In the genomic region with DNA sequence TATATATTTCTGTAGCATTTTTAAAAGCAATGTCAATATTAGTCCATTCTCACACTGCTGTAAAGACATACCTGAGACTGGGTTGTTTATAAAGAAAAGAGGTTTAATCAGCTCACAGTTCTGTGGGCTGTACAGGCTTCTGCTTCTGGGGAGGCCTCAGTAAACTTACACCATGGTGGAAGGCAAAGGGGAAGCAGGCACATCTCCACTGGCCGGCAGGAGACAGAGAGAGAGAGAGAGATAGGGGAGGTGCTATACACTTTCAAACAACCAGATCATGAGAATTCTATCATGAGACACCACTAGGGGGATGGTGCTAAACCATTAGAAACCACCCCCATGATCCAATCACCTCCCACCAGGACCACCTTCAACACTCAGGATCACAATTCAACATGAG, we compare ENCODE assay signal across 23 cellular contexts.
A peak's percentile ranks its signal among the peaks of the same experiment; 100 is the strongest.
DNase-seq lines count a peak whose midpoint lies in the region; ATAC-seq and TF ChIP-seq lines count a peak whose summit lies in the region.
"Had no signal": no experiment of that assay in that cellular context is flagged by ENCODE, and none has a peak within 500 bp of the region (broad histone marks: within the 10 kb centered on the region; RNA-seq: fewer than 3 reads in every experiment).

No MANE protein-coding gene starts in this region.

- peaks cover 6% of the 10 kb centered on the region; the same call in 1 of the 2 replicates for H3K9me3 ChIP-seq in DOHH2 (ENCODE audit: control insufficient read depth, insufficient read depth, low read length)
- H3K9me3 ChIP-seq: prostate gland, tibial artery had no signal

- H3F3A ChIP-seq in DOHH2 (ENCODE audit: control insufficient read depth, insufficient read depth): no peaks in the 10 kb centered on the region

- TF ChIP-seq CTCF in DOHH2 (IDR thresholded peaks at IDR 0.05; ENCODE audit: low read depth, low read length, poor library complexity, severe bottlenecking): peak; percentile 22

- DNase-seq in DMS53 (lab: John Stamatoyannopoulos, UW) (peak; percentile 39), DMS53 treated with DMSO at 0.1 percent for 48 hours (lab: John Stamatoyannopoulos, UW; ENCODE audit: unreplicated experiment) (no peak), OCI-M1 (lab: John Stamatoyannopoulos, UW) (peak; percentile 1), erythroblast (lab: John Stamatoyannopoulos, UW) (peak; percentile 7 to 23), NCI-H2081 treated with DMSO at 0.1 percent for 48 hours (lab: John Stamatoyannopoulos, UW) (no peak)
- DNase-seq in stimulated activated CD8-positive, alpha-beta memory T cell treated with anti-CD3 and anti-CD28 coated beads, Interleukin-4, amount 100 ng/mL, for 48 hours: no peak
- DNase-seq: activated CD4-positive, CD25-positive, alpha-beta regulatory T cell; activated T-cell treated with anti-CD3 and anti-CD28 coated beads, Interleukin-2, amount 50 U/mL, for 72 hours; Caco-2; effector memory CD4-positive, alpha-beta T cell; kidney glomerular epithelial cell; NCI-H1694; NCI-H748 treated with DMSO at 0.1 percent for 48 hours; stimulated activated CD4-positive, alpha-beta T cell treated with anti-CD3 and anti-CD28 coated beads, Interleukin-2, amount 100 ng/mL, for 24 hours; stimulated activated naive CD4-positive, alpha-beta T cell; T-helper 9 cell; tibial artery had no signal

- no peak overlapping the region for H3K4me2 ChIP-seq in DOHH2 (ENCODE audit: low read length)
- H3K4me2 ChIP-seq: A549 had no signal

- H3K4me1 ChIP-seq in DOHH2 (ENCODE audit: control insufficient read depth, low read length): no peaks in the 10 kb centered on the region
- H3K4me1 ChIP-seq: A549, Caco-2, prostate gland, tibial artery had no signal

- no peaks in the 10 kb centered on the region for H4K20me1 ChIP-seq in DOHH2 (ENCODE audit: control insufficient read depth, insufficient read depth, low read depth, low read length)

- no peaks in the 10 kb centered on the region for H3K27me3 ChIP-seq in DOHH2 (ENCODE audit: control insufficient read depth, low read length)
- H3K27me3 ChIP-seq: tibial artery had no signal

- no peaks in the 10 kb centered on the region for H3K79me2 ChIP-seq in DOHH2 (ENCODE audit: control insufficient read depth, low read length)

- no peak for TF ChIP-seq POLR2A in erythroblast (IDR thresholded peaks at IDR 0.05; ENCODE audit: low read length)

- no peak for ATAC-seq in GM18861 (IDR thresholded peaks at IDR 0.05; ENCODE audit: unreplicated experiment)
- ATAC-seq: A549; activated T-cell treated with anti-CD3 and anti-CD28 coated beads, Interleukin-2, amount 50 U/mL, for 72 hours; Right ventricle myocardium inferior had no signal

- H3K4me3 ChIP-seq in DOHH2 (ENCODE audit: low read length): no peak overlapping the region
- H3K4me3 ChIP-seq: A549, lung, prostate gland, tibial artery had no signal

- no peaks in the 10 kb centered on the region for H3K9me2 ChIP-seq in DOHH2 (replicated peaks; ENCODE audit: control insufficient read depth, low read length)

- peaks cover 7% of the 10 kb centered on the region for H3K36me3 ChIP-seq in DOHH2 (ENCODE audit: control insufficient read depth, low read length)
- H3K36me3 ChIP-seq: prostate gland had no signal

- no peak overlapping the region for H3K27ac ChIP-seq in DOHH2 (ENCODE audit: low read depth, low read length)
- H3K27ac ChIP-seq: A549, prostate gland, tibial artery had no signal

Comparison
In these comparisons a context has a peak if more than half of its experiments do, and no peak if none do; other contexts are left out.
1. DNase-seq: peak in DMS53 (single experiment), OCI-M1 (single experiment) and erythroblast (2 of 2); none in DMS53 treated with DMSO at 0.1 percent for 48 hours (single experiment), NCI-H2081 treated with DMSO at 0.1 percent for 48 hours (single experiment) and stimulated activated CD8-positive, alpha-beta memory T cell treated with anti-CD3 and anti-CD28 coated beads, Interleukin-4, amount 100 ng/mL, for 48 hours (single experiment).